30 cellular contexts compared by ENCODE assay signal in genomic region chr20:61875996-61876395, GRCh38.
"Had no signal": no experiment of that assay in that cellular context is flagged by ENCODE, and none has a peak within 500 bp of the region (broad histone marks: within the 10 kb centered on the region; RNA-seq: fewer than 3 reads in every experiment).

No MANE protein-coding gene starts in this region.

- FAIRE-seq: urothelium cell line had no signal

- H3K9me3 ChIP-seq: ovary, psoas muscle, thoracic aorta, thyroid gland, upper lobe of left lung, vagina had no signal

- H2AFZ ChIP-seq: parathyroid adenoma had no signal

- H3K27me3 ChIP-seq: ovary, spleen, thyroid gland, tibial nerve, upper lobe of left lung, vagina had no signal

- H3K27ac ChIP-seq: ovary, parathyroid adenoma, psoas muscle, skin epidermis, spleen, stomach, thoracic aorta, thyroid gland, tibial nerve, upper lobe of left lung, vagina had no signal

- H3K36me3 Mint-ChIP-seq: naive B cell; naive thymus-derived CD8-positive, alpha-beta T cell; natural killer cell treated with Interleukin-12 subunit alpha and Interleukin-12 subunit beta and Interleukin-15 and Interleukin-18, amount 100 ng/mL, for 72 hours; stimulated activated memory B cell treated with anti-CD40 and anti-IgM and Interleukin-4, amounts not matched to agents 10 μg/mL and 1 μg/mL and 100 μg/mL, for 72 hours had no signal

- H3K4me3 Mint-ChIP-seq: naive B cell; naive thymus-derived CD8-positive, alpha-beta T cell; natural killer cell treated with Interleukin-12 subunit alpha and Interleukin-12 subunit beta and Interleukin-15 and Interleukin-18, amount 100 ng/mL, for 72 hours; nephron progenitor cell; neural crest cell; stimulated activated memory B cell treated with anti-CD40 and anti-IgM and Interleukin-4, amounts not matched to agents 10 μg/mL and 1 μg/mL and 100 μg/mL, for 72 hours; stimulated activated naive CD8-positive, alpha-beta T cell treated with anti-CD3 and anti-CD28 coated beads, Interleukin-15, Interleukin-2, amounts not matched to agents 100 ng/mL and 50 ng/mL, for 24 hours had no signal

- H3K9me3 Mint-ChIP-seq: naive thymus-derived CD8-positive, alpha-beta T cell; natural killer cell treated with Interleukin-12 subunit alpha and Interleukin-12 subunit beta and Interleukin-15 and Interleukin-18, amount 100 ng/mL, for 72 hours; stimulated activated memory B cell treated with anti-CD40 and anti-IgM and Interleukin-4, amounts not matched to agents 10 μg/mL and 1 μg/mL and 100 μg/mL, for 72 hours; stimulated activated naive CD8-positive, alpha-beta T cell treated with anti-CD3 and anti-CD28 coated beads, Interleukin-15, Interleukin-2, amounts not matched to agents 100 ng/mL and 50 ng/mL, for 24 hours had no signal

- H3K36me3 ChIP-seq: ovary, spleen, stomach, thoracic aorta, thyroid gland, tibial nerve, upper lobe of left lung, vagina had no signal

- H3K27ac Mint-ChIP-seq: naive B cell; naive thymus-derived CD8-positive, alpha-beta T cell; natural killer cell treated with Interleukin-12 subunit alpha and Interleukin-12 subunit beta and Interleukin-15 and Interleukin-18, amount 100 ng/mL, for 72 hours; nephron progenitor cell; progenitor cell of endocrine pancreas; stimulated activated memory B cell treated with anti-CD40 and anti-IgM and Interleukin-4, amounts not matched to agents 10 μg/mL and 1 μg/mL and 100 μg/mL, for 72 hours; stimulated activated naive CD8-positive, alpha-beta T cell treated with anti-CD3 and anti-CD28 coated beads, Interleukin-15, Interleukin-2, amounts not matched to agents 100 ng/mL and 50 ng/mL, for 24 hours had no signal

- H3K4me3 ChIP-seq: ovary, psoas muscle, skin epidermis, smooth muscle cell, spleen, stomach, thoracic aorta, thyroid gland, tibial nerve, upper lobe of left lung, vagina had no signal

- H3K4me1 Mint-ChIP-seq: naive B cell; naive thymus-derived CD8-positive, alpha-beta T cell; neural crest cell; stimulated activated memory B cell treated with anti-CD40 and anti-IgM and Interleukin-4, amounts not matched to agents 10 μg/mL and 1 μg/mL and 100 μg/mL, for 72 hours had no signal

- H3K27me3 Mint-ChIP-seq: naive B cell; naive thymus-derived CD8-positive, alpha-beta T cell; natural killer cell treated with Interleukin-12 subunit alpha and Interleukin-12 subunit beta and Interleukin-15 and Interleukin-18, amount 100 ng/mL, for 72 hours; stimulated activated naive CD8-positive, alpha-beta T cell treated with anti-CD3 and anti-CD28 coated beads, Interleukin-15, Interleukin-2, amounts not matched to agents 100 ng/mL and 50 ng/mL, for 24 hours had no signal

- DNase-seq: naive B cell; naive thymus-derived CD8-positive, alpha-beta T cell; occipital lobe; ovary; spleen; stimulated activated CD4-positive, alpha-beta T cell treated with anti-CD3 and anti-CD28 coated beads, Interleukin-12 subunit alpha, Interleukin-12 subunit beta, amount 100 ng/mL, for 4 hours; stimulated activated CD4-positive, alpha-beta T cell treated with anti-CD3 and anti-CD28 coated beads, Interleukin-1b, Interleukin-23, amount 100 ng/mL, for 48 hours; stimulated activated CD4-positive, alpha-beta T cell treated with anti-CD3 and anti-CD28 coated beads, Interleukin-4, amount 100 ng/mL, for 1 hour; stimulated activated CD4-positive, alpha-beta T cell treated with anti-CD3 and anti-CD28 coated beads, Interleukin-4, amount 100 ng/mL, for 4 hours; stimulated activated CD8-positive, alpha-beta memory T cell treated with anti-CD3 and anti-CD28 coated beads, Interleukin-4, amount 100 ng/mL, for 48 hours; stimulated activated naive CD4-positive, alpha-beta T cell; stomach; thyroid gland; trophoblast cell had no signal

- ATAC-seq: naive thymus-derived CD8-positive, alpha-beta T cell; psoas muscle; sciatic nerve; stimulated activated memory B cell treated with anti-CD40 and anti-IgM and Interleukin-4, amounts not matched to agents 10 μg/mL and 1 μg/mL and 100 μg/mL, for 72 hours had no signal

- H3K9ac ChIP-seq: parathyroid adenoma had no signal

- H3K4me1 ChIP-seq: parathyroid adenoma, psoas muscle, spleen, stomach, thyroid gland, upper lobe of left lung, vagina had no signal

- H3K4me2 ChIP-seq: smooth muscle cell had no signal

- H3K79me2 ChIP-seq: parathyroid adenoma had no signal
